2 cellular contexts compared by ENCODE assay signal in the genomic region with DNA sequence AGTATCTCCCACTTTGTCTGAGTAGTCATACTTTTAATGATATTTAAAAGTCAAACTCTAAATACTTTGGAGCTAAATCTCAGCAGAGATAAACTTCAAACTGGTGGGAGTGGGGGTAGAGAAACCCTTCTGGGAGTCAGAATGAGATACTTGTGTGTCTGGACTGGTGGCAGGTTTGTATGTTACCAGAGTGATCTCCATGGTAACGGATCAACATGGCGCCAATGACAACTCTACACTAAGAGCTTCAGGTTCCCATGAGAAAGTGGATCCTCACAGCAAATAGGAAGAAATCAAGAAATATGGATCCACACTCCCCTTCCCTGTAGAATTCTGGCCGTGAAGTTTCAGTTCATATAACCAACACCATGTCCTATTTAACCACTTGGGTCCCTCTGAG.
TF ChIP-seq lines count a peak whose summit lies in the region.

No MANE protein-coding gene starts in this region.

TF ChIP-seq in GM12878, 131 proteins besides CTCF, POLR2A, EP300 and RAD21 (continues in another document):
- TF ChIP-seq ZBTB33 (IDR thresholded peaks at IDR 0.05) = peak; percentile 37; the same call in 1 of the 2 replicates
- no peak for TF ChIP-seq CEBPZ (IDR thresholded peaks at IDR 0.05; ENCODE audit: low read depth, low read length)
- no peak for TF ChIP-seq NBN (IDR thresholded peaks at IDR 0.05)
- TF ChIP-seq RFX5 (IDR thresholded peaks at IDR 0.05; ENCODE audit: low read depth, low read length) = no peak
- TF ChIP-seq PAX5 (IDR thresholded peaks at IDR 0.05; ENCODE audit: borderline replicate concordance, low read depth, low read length) = no peak
- no peak for TF ChIP-seq ZNF687 (IDR thresholded peaks at IDR 0.05)
- TF ChIP-seq, protein P1, sequence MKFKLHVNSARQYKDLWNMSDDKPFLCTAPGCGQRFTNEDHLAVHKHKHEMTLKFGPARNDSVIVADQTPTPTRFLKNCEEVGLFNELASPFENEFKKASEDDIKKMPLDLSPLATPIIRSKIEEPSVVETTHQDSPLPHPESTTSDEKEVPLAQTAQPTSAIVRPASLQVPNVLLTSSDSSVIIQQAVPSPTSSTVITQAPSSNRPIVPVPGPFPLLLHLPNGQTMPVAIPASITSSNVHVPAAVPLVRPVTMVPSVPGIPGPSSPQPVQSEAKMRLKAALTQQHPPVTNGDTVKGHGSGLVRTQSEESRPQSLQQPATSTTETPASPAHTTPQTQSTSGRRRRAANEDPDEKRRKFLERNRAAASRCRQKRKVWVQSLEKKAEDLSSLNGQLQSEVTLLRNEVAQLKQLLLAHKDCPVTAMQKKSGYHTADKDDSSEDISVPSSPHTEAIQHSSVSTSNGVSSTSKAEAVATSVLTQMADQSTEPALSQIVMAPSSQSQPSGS (IDR thresholded peaks at IDR 0.05; ENCODE audit: low read length) = peak; percentile 65; the same call in 1 of the 2 replicates
- no peak for TF ChIP-seq SUZ12 (IDR thresholded peaks at IDR 0.05; ENCODE audit: unreplicated experiment)
- TF ChIP-seq YY1 (IDR thresholded peaks at IDR 0.05; ENCODE audit: low read depth, low read length) = peak; percentile 82
- no peak for TF ChIP-seq SPI1 (IDR thresholded peaks at IDR 0.05; ENCODE audit: borderline replicate concordance, insufficient read depth, low read depth, low read length)
- TF ChIP-seq RAD51 (IDR thresholded peaks at IDR 0.05) = no peak
- peak; percentile 87 for TF ChIP-seq BMI1 (IDR thresholded peaks at IDR 0.05; ENCODE audit: borderline replicate concordance)
- no peak for TF ChIP-seq SREBF1 (IDR thresholded peaks at IDR 0.05; ENCODE audit: low read length)
- TF ChIP-seq ATF7 (IDR thresholded peaks at IDR 0.05; ENCODE audit: low read depth) = no peak
- TF ChIP-seq CBFB (IDR thresholded peaks at IDR 0.05; ENCODE audit: low read depth) = no peak
- TF ChIP-seq CBX3 (IDR thresholded peaks at IDR 0.05; ENCODE audit: borderline replicate concordance, low read depth) = no peak
- no peak for TF ChIP-seq HCFC1 (IDR thresholded peaks at IDR 0.05; ENCODE audit: low read length)
- TF ChIP-seq ZSCAN29 (IDR thresholded peaks at IDR 0.05) = no peak

TF ChIP-seq in neural cell, 6 proteins besides CTCF, POLR2A, EP300 and RAD21 (continued from another document):
- TF ChIP-seq, protein P2, sequence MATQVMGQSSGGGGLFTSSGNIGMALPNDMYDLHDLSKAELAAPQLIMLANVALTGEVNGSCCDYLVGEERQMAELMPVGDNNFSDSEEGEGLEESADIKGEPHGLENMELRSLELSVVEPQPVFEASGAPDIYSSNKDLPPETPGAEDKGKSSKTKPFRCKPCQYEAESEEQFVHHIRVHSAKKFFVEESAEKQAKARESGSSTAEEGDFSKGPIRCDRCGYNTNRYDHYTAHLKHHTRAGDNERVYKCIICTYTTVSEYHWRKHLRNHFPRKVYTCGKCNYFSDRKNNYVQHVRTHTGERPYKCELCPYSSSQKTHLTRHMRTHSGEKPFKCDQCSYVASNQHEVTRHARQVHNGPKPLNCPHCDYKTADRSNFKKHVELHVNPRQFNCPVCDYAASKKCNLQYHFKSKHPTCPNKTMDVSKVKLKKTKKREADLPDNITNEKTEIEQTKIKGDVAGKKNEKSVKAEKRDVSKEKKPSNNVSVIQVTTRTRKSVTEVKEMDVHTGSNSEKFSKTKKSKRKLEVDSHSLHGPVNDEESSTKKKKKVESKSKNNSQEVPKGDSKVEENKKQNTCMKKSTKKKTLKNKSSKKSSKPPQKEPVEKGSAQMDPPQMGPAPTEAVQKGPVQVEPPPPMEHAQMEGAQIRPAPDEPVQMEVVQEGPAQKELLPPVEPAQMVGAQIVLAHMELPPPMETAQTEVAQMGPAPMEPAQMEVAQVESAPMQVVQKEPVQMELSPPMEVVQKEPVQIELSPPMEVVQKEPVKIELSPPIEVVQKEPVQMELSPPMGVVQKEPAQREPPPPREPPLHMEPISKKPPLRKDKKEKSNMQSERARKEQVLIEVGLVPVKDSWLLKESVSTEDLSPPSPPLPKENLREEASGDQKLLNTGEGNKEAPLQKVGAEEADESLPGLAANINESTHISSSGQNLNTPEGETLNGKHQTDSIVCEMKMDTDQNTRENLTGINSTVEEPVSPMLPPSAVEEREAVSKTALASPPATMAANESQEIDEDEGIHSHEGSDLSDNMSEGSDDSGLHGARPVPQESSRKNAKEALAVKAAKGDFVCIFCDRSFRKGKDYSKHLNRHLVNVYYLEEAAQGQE (IDR thresholded peaks at IDR 0.05; ENCODE audit: borderline replicate concordance) = no peak
